18 cellular contexts compared by ENCODE assay signal in genomic region chr3:129311054-129311902, GRCh38. TPM values are rescaled to one million over a fixed set of nuclear protein-coding genes. Genes with fewer than 3 reads are reported as not detected.
DNase-seq lines count a peak whose midpoint lies in the region; ATAC-seq and TF ChIP-seq lines count a peak whose summit lies in the region.
"Had no signal": no experiment of that assay in that cellular context is flagged by ENCODE, and none has a peak within 500 bp of the region (broad histone marks: within the 10 kb centered on the region; RNA-seq: fewer than 3 reads in every experiment).

No MANE protein-coding gene starts in this region.

- H3K4me3 ChIP-seq in KMS-11 (IDR thresholded peaks at IDR 0.05; ENCODE audit: insufficient read depth, low read depth, low read length) = no peak overlapping the region
- H3K4me3 ChIP-seq: gastroesophageal sphincter, left ventricle myocardium inferior had no signal

- no peaks in the 10 kb centered on the region for H3K36me3 ChIP-seq in KMS-11 (ENCODE audit: insufficient read depth)
- H3K36me3 ChIP-seq: gastroesophageal sphincter, left ventricle myocardium inferior had no signal

- peaks cover 0 to 2% (median 0%) of the 10 kb centered on the region in 7 donors for H3K9me3 Mint-ChIP-seq in CD14-positive monocyte
- H3K9me3 Mint-ChIP-seq in dendritic cell treated with granulocyte-macrophage colony-stimulating factor and Interleukin-4, amounts not matched to agents 40 ng/mL and 50 ng/mL, for 4 days = no peaks in the 10 kb centered on the region
- H3K9me3 Mint-ChIP-seq in neural crest cell = no peaks in the 10 kb centered on the region
- H3K9me3 Mint-ChIP-seq: stimulated activated naive CD8-positive, alpha-beta T cell treated with anti-CD3 and anti-CD28 coated beads, Interleukin-15, amount 100 ng/mL, for 72 hours had no signal

- no peaks in the 10 kb centered on the region for H3K27me3 ChIP-seq in KMS-11 (ENCODE audit: insufficient read depth, low read depth)
- H3K27me3 ChIP-seq: gastroesophageal sphincter had no signal

- peaks cover 0 to 9% (median 2%) of the 10 kb centered on the region in 3 donors for H3K27me3 Mint-ChIP-seq in CD14-positive monocyte (ENCODE audit: low read depth in 3 of 3)
- no peaks in the 10 kb centered on the region for H3K27me3 Mint-ChIP-seq in dendritic cell treated with granulocyte-macrophage colony-stimulating factor and Interleukin-4, amounts not matched to agents 40 ng/mL and 50 ng/mL, for 4 days
- H3K27me3 Mint-ChIP-seq in neural crest cell (ENCODE audit: low read depth) = peaks cover 3% of the 10 kb centered on the region
- H3K27me3 Mint-ChIP-seq: stimulated activated naive CD8-positive, alpha-beta T cell treated with anti-CD3 and anti-CD28 coated beads, Interleukin-15, amount 100 ng/mL, for 72 hours had no signal

- intact Hi-C loops in CD14-positive monocyte (cut with micrococcal nuclease) = loop anchor here (5.0 to 10.0 kb wide), 2 partner anchors 34 to 336 kb away; partner anchors contain the start of gene HMCES (in 1 of the 2)
- intact Hi-C loops in dendritic cell treated with granulocyte-macrophage colony-stimulating factor and Interleukin-4, amounts not matched to agents 40 ng/mL and 50 ng/mL, for 4 days (cut with micrococcal nuclease) = no loop called here

- peaks cover 51% of the 10 kb centered on the region for H3K4me1 Mint-ChIP-seq in CD14-positive monocyte
- H3K4me1 Mint-ChIP-seq in dendritic cell treated with granulocyte-macrophage colony-stimulating factor and Interleukin-4, amounts not matched to agents 40 ng/mL and 50 ng/mL, for 4 days (ENCODE audit: low read depth) = peaks cover 47% of the 10 kb centered on the region
- peaks cover 23% of the 10 kb centered on the region for H3K4me1 Mint-ChIP-seq in neural crest cell

- H3K4me1 ChIP-seq in KMS-11 (ENCODE audit: low read depth, poor library complexity, severe bottlenecking) = peaks cover 79% of the 10 kb centered on the region

- H4K20me1 ChIP-seq in KMS-11 (ENCODE audit: insufficient read depth) = no peaks in the 10 kb centered on the region

- TF ChIP-seq CTCF in CD14-positive monocyte (IDR thresholded peaks at IDR 0.05) = no peak
- no peak for TF ChIP-seq CTCF in KMS-11 (conservative IDR thresholded peaks at IDR 0.05; ENCODE audit: low read depth, low read length)
- TF ChIP-seq CTCF in neural crest cell (conservative IDR thresholded peaks at IDR 0.05) = no peak

- peak overlapping the region; percentile 42; the same call in 1 of the 2 replicates for H3K4me2 ChIP-seq in KMS-11

- peak overlapping the region; percentile 63; the same call in 1 of the 2 replicates for H3K27ac ChIP-seq in KMS-11
- H3K27ac ChIP-seq: left ventricle myocardium inferior had no signal

- H3K79me2 ChIP-seq in KMS-11 (ENCODE audit: insufficient read depth, low read depth) = no peaks in the 10 kb centered on the region

- no peak overlapping the region for H3K4me3 Mint-ChIP-seq in CD14-positive monocyte
- no peak overlapping the region for H3K4me3 Mint-ChIP-seq in dendritic cell treated with granulocyte-macrophage colony-stimulating factor and Interleukin-4, amounts not matched to agents 40 ng/mL and 50 ng/mL, for 4 days
- H3K4me3 Mint-ChIP-seq in neural crest cell = peak overlapping the region; percentile 95
- H3K4me3 Mint-ChIP-seq: stimulated activated naive CD8-positive, alpha-beta T cell treated with anti-CD3 and anti-CD28 coated beads, Interleukin-15, amount 100 ng/mL, for 72 hours had no signal

- peaks cover 0 to 1% of the 10 kb centered on the region in 2 donors for H3K36me3 Mint-ChIP-seq in CD14-positive monocyte
- peaks cover 12% of the 10 kb centered on the region for H3K36me3 Mint-ChIP-seq in dendritic cell treated with granulocyte-macrophage colony-stimulating factor and Interleukin-4, amounts not matched to agents 40 ng/mL and 50 ng/mL, for 4 days (ENCODE audit: low read depth)
- peaks cover 6% of the 10 kb centered on the region for H3K36me3 Mint-ChIP-seq in neural crest cell (ENCODE audit: low read depth)

- H2AFZ ChIP-seq in KMS-11 (ENCODE audit: low read depth) = no peak overlapping the region

- no peak overlapping the region; the same call in 1 of the 2 replicates for H3K9ac ChIP-seq in KMS-11

- H3K27ac Mint-ChIP-seq in CD14-positive monocyte (peak overlapping the region in 5 of 7 donors; percentile 13 to 68 (median 58)), neural crest cell (ENCODE audit: unreplicated experiment) (no peak overlapping the region)
- H3K27ac Mint-ChIP-seq in dendritic cell treated with granulocyte-macrophage colony-stimulating factor and Interleukin-4, amounts not matched to agents 40 ng/mL and 50 ng/mL, for 4 days = peak overlapping the region; percentile 22

- ATAC-seq in GM21717 (IDR thresholded peaks at IDR 0.05; ENCODE audit: unreplicated experiment) = no peak
- ATAC-seq: gastroesophageal sphincter, Panc1 had no signal

- DNase-seq in CD14-positive monocyte (ENCODE audit: low spot score) = no peak
- DNase-seq in neural crest cell (ENCODE audit: low read depth, low spot score) = no peak
- DNase-seq in OCI-M1 (lab: John Stamatoyannopoulos, UW) = no peak
- no peak for DNase-seq in AML-193 (lab: John Stamatoyannopoulos, UW)
- DNase-seq in NCI-H526 treated with DMSO at 0.1 percent for 48 hours (lab: John Stamatoyannopoulos, UW) = no peak
- DNase-seq: amygdala, DMS 273 treated with DMSO at 0.1 percent for 48 hours, GF-D8, H7, left ventricle myocardium inferior, NCI-H2029, NCI-H524 treated with DMSO at 0.1 percent for 48 hours had no signal

RNA-seq across cellular contexts. Expression of gene HMCES, which starts 32.6 kb away (rescaled TPM):
- polyA plus RNA-seq in CD14-positive monocyte = 10 to 100 TPM; 18.0 to 23.0 TPM
- 61.2 and 62.9 TPM in 2 replicates for total RNA-seq in neural crest cell
